10 cellular contexts compared by ENCODE assay signal in the genomic region with DNA sequence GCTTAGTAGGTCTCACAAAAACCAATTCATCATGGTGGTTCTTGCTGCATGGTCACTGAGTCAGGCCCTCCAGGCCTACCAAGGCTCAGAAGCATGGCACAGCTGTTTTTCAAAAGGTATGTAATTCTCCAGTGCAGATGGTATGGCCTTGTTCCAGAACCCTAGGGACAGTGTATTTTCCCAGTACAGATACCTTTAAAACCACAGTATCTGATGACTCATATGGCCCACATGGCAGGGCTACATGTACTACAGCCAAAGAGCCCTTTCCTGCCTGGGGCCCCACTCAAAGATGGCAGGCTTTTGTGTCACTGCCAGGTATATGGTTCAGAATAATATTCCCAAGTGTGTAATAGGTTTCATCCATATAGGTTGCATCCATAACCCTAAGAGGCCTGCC. TPM values are rescaled to one million over a fixed set of nuclear protein-coding genes. Genes with fewer than 3 reads are reported as not detected.
DNase-seq lines count a peak whose midpoint lies in the region; ATAC-seq, FAIRE-seq and TF ChIP-seq lines count a peak whose summit lies in the region.
"Had no signal": no experiment of that assay in that cellular context is flagged by ENCODE, and none has a peak within 500 bp of the region (broad histone marks: within the 10 kb centered on the region; RNA-seq: fewer than 3 reads in every experiment).

No MANE protein-coding gene starts in this region.

- TF ChIP-seq POLR2A in A549 (IDR thresholded peaks at IDR 0.05; ENCODE audit: low read length), result no peak

- FAIRE-seq in A549 (lab: Jason Lieb, UNC), result no peak

- ATAC-seq in A549 (no peak), GM18868 (IDR thresholded peaks at IDR 0.05; ENCODE audit: unreplicated experiment) (peak; percentile 53), GM21447 (IDR thresholded peaks at IDR 0.05; ENCODE audit: unreplicated experiment) (no peak), Right ventricle myocardium inferior (no peak), HG03442 (IDR thresholded peaks at IDR 0.05; ENCODE audit: unreplicated experiment) (no peak)
- ATAC-seq: upper lobe of right lung had no signal

- TF ChIP-seq RAD21 in A549 (conservative IDR thresholded peaks at IDR 0.05 in 1 of 2, IDR thresholded peaks at IDR 0.05 in 1 of 2), result no peak

- CTCF ChIA-PET in A549 (lab: Yijun Ruan, JAX), result interaction anchor here (0.9 kb wide), 1 partner anchor 25 kb away, joined by 4 read pairs; no protein-coding TSS in a partner anchor

- intact Hi-C loops in Right ventricle myocardium inferior (cut with DNase I), result no loop called here

- H3K27ac ChIP-seq in A549 (no peak overlapping the region), epithelial cell of prostate (peak overlapping the region; percentile 60)
- H3K27ac ChIP-seq: upper lobe of right lung had no signal

- peak in 1 of 2 experiments; percentile 11 for DNase-seq in A549 (ENCODE audit: low read depth in 1 of 2, low spot score in 1 of 2)
- peak; percentile 93 for DNase-seq in RPMI8226
- peak; percentile 68 for DNase-seq in epithelial cell of prostate (ENCODE audit: low read depth, low spot score)
- no peak for DNase-seq in Right ventricle myocardium inferior (ENCODE audit: missing footprints)
- no peak for DNase-seq in NCI-H82 (lab: John Stamatoyannopoulos, UW)
- DNase-seq: stimulated activated CD4-positive, alpha-beta T cell treated with anti-CD3 and anti-CD28 coated beads, Interleukin-15, amount 100 ng/mL, for 24 hours; upper lobe of right lung had no signal

- no peak for TF ChIP-seq EP300 in A549 (IDR thresholded peaks at IDR 0.05)

- POLR2A ChIA-PET in A549 (lab: Yijun Ruan, JAX), result no interaction called here

- TF ChIP-seq CTCF in A549 (IDR thresholded peaks at IDR 0.05), result no peak

- H3K4me1 ChIP-seq in A549, result peaks cover 22% of the 10 kb centered on the region

- H3K4me3 ChIP-seq in A549, result no peak overlapping the region
- H3K4me3 ChIP-seq: upper lobe of right lung had no signal

- H3K4me2 ChIP-seq in A549, result no peak overlapping the region

- H3K9me3 ChIP-seq in A549, result no peaks in the 10 kb centered on the region
- H3K9me3 ChIP-seq: upper lobe of right lung had no signal

TF ChIP-seq in A549, 52 proteins besides CTCF, POLR2A, EP300 and RAD21:
- TF ChIP-seq FOSB (CRISPR knock-in tag; IDR thresholded peaks at IDR 0.05), result no peak
- TF ChIP-seq FOSL2 (IDR thresholded peaks at IDR 0.05), result no peak
- TF ChIP-seq FOSL2 (CRISPR knock-in tag; IDR thresholded peaks at IDR 0.05), result peak; percentile 49; the same call in 1 of the 2 replicates

RNA-seq across cellular contexts. Expression of a gene that starts 16.5 kb away (rescaled TPM):
- polyA plus RNA-seq in A549 (2011; rRNA removed) (0.21 TPM in 1 of 2 replicates, not detected in the other), A549 (2017; fragmentation: RNase III; extraction: RNeasy Plus Mini Kit Qiagen cat#74134 plus additional on column Dnase treatment) (0.34 TPM in 1 of 3 replicates, not detected in the others)
- 0.19 TPM in 2 replicates for polyA plus RNA-seq in A549 (2012; cell fraction: cytosol; rRNA removed)
- 0.11 and 0.76 TPM in 2 replicates for polyA plus RNA-seq in A549 (2012; cell fraction: nucleus; rRNA removed)
- not detected in 2 replicates for polyA minus RNA-seq in A549 (2011; rRNA and poly(A)+ RNA removed)
- total RNA-seq in Right ventricle myocardium inferior, result not detected

RNA-seq across cellular contexts. Expression of a gene that starts 29.7 kb away (rescaled TPM):
- not detected in 2 replicates for polyA plus RNA-seq in A549 (2011; rRNA removed)
- not detected in 2 replicates for polyA plus RNA-seq in A549 (2012; cell fraction: cytosol; rRNA removed)
- not detected in 2 replicates for polyA plus RNA-seq in A549 (2012; cell fraction: nucleus; rRNA removed)
- polyA plus RNA-seq in A549 (2017; fragmentation: RNase III; extraction: RNeasy Plus Mini Kit Qiagen cat#74134 plus additional on column Dnase treatment), result not detected in 3 replicates
- not detected in 2 replicates for polyA minus RNA-seq in A549 (2011; rRNA and poly(A)+ RNA removed)
- total RNA-seq in Right ventricle myocardium inferior, result not detected
- total RNA-seq: upper lobe of right lung had no signal

Comparison
In these comparisons a context has a peak if more than half of its experiments do, and no peak if none do; other contexts are left out.
1. DNase-seq: peak in RPMI8226 (single experiment) and epithelial cell of prostate (single experiment); none in Right ventricle myocardium inferior (single experiment) and NCI-H82 (single experiment).